Comparison of ENCODE assay signal across 15 cellular contexts in genomic region chr19:41784337-41785239, GRCh38. TPM values are rescaled to one million over a fixed set of nuclear protein-coding genes. Genes with fewer than 3 reads are reported as not detected.
DNase-seq lines count a peak whose midpoint lies in the region; ATAC-seq and TF ChIP-seq lines count a peak whose summit lies in the region.
"Had no signal": no experiment of that assay in that cellular context is flagged by ENCODE, and none has a peak within 500 bp of the region (broad histone marks: within the 10 kb centered on the region; RNA-seq: fewer than 3 reads in every experiment).

No MANE protein-coding gene starts in this region.

- no peaks in the 10 kb centered on the region for H3K9me3 Mint-ChIP-seq in stimulated activated naive CD8-positive, alpha-beta T cell treated with anti-CD3 and anti-CD28 coated beads, Interleukin-15, amount 100 ng/mL, for 72 hours
- H3K9me3 Mint-ChIP-seq: activated T-cell treated with anti-CD3 and anti-CD28 coated beads, Interleukin-2, amount 50 U/mL, for 24 hours had no signal

- DNase-seq in stimulated activated naive CD8-positive, alpha-beta T cell treated with anti-CD3 and anti-CD28 coated beads, Interleukin-15, amount 100 ng/mL, for 72 hours = no peak
- DNase-seq in stimulated activated naive CD8-positive, alpha-beta T cell treated with anti-CD3 and anti-CD28 coated beads, Interleukin-15, Interleukin-2, amounts not matched to agents 100 U/mL and 50 U/mL, for 24 hours = no peak
- DNase-seq in NOMO-1 treated with DMSO at 0.1 percent for 48 hours (lab: John Stamatoyannopoulos, UW; ENCODE audit: unreplicated experiment) (peak; percentile 82), fibroblast of the aortic adventitia (ENCODE audit: low read depth) (no peak), NCI-H1105 treated with DMSO at 0.1 percent for 48 hours (lab: John Stamatoyannopoulos, UW) (no peak), NCI-H128 (lab: John Stamatoyannopoulos, UW; ENCODE audit: unreplicated experiment) (no peak)
- DNase-seq in stimulated activated CD4-positive, alpha-beta T cell treated with anti-CD3 and anti-CD28 coated beads, Interleukin-4, amount 100 ng/mL, for 24 hours = no peak

- ATAC-seq in stimulated activated naive CD8-positive, alpha-beta T cell treated with anti-CD3 and anti-CD28 coated beads, Interleukin-15, amount 100 ng/mL, for 72 hours = no peak
- no peak for ATAC-seq in stimulated activated naive CD8-positive, alpha-beta T cell treated with anti-CD3 and anti-CD28 coated beads, Interleukin-15, Interleukin-2, amounts not matched to agents 100 U/mL and 50 U/mL, for 24 hours
- ATAC-seq in GM18867 (IDR thresholded peaks at IDR 0.05; ENCODE audit: unreplicated experiment) = no peak
- ATAC-seq: Right ventricle myocardium inferior had no signal

- peaks cover 86% of the 10 kb centered on the region for H3K27me3 Mint-ChIP-seq in stimulated activated naive CD8-positive, alpha-beta T cell treated with anti-CD3 and anti-CD28 coated beads, Interleukin-15, amount 100 ng/mL, for 72 hours

- H3K27ac Mint-ChIP-seq in stimulated activated naive CD8-positive, alpha-beta T cell treated with anti-CD3 and anti-CD28 coated beads, Interleukin-15, amount 100 ng/mL, for 72 hours = no peak overlapping the region
- H3K27ac Mint-ChIP-seq: activated T-cell treated with anti-CD3 and anti-CD28 coated beads, Interleukin-2, amount 50 U/mL, for 24 hours had no signal

- H3K4me3 ChIP-seq in fibroblast of the aortic adventitia (ENCODE audit: low read depth, low read length) = no peak overlapping the region
- H3K4me3 ChIP-seq: HAP-1, heart left ventricle, lung had no signal

- H3K4me1 Mint-ChIP-seq in stimulated activated naive CD8-positive, alpha-beta T cell treated with anti-CD3 and anti-CD28 coated beads, Interleukin-15, amount 100 ng/mL, for 72 hours = peaks cover 19% of the 10 kb centered on the region

- peak; percentile 0 for TF ChIP-seq CTCF in fibroblast of the aortic adventitia (IDR thresholded peaks at IDR 0.05; ENCODE audit: insufficient read depth, low read length)

- H3K4me3 Mint-ChIP-seq in stimulated activated naive CD8-positive, alpha-beta T cell treated with anti-CD3 and anti-CD28 coated beads, Interleukin-15, amount 100 ng/mL, for 72 hours = peak overlapping the region; percentile 0 to 11
- H3K4me3 Mint-ChIP-seq: activated T-cell treated with anti-CD3 and anti-CD28 coated beads, Interleukin-2, amount 50 U/mL, for 24 hours had no signal

RNA-seq across cellular contexts. Expression of gene CEACAM3, which starts 11.8 kb away (rescaled TPM):
- not detected in 2 replicates for total RNA-seq in fibroblast of the aortic adventitia (ENCODE audit: low replicate concordance)
- total RNA-seq: CD4-positive, CD25-positive, alpha-beta regulatory T cell; HT1080 had no signal

RNA-seq across cellular contexts. Expression of gene CEACAM6, which starts 29.3 kb away (rescaled TPM):
- total RNA-seq in fibroblast of the aortic adventitia (ENCODE audit: low replicate concordance) = not detected in 2 replicates
- total RNA-seq: CD4-positive, CD25-positive, alpha-beta regulatory T cell; HT1080; Right ventricle myocardium inferior had no signal

RNA-seq across cellular contexts. Expression of gene LYPD4, which starts 59.9 kb away (rescaled TPM):
- total RNA-seq in fibroblast of the aortic adventitia (ENCODE audit: low replicate concordance) = not detected in 2 replicates
- total RNA-seq: CD4-positive, CD25-positive, alpha-beta regulatory T cell; heart left ventricle; HT1080; lung; Right ventricle myocardium inferior had no signal
